ENCODE assay signal across 1 cellular context in the genomic region with DNA sequence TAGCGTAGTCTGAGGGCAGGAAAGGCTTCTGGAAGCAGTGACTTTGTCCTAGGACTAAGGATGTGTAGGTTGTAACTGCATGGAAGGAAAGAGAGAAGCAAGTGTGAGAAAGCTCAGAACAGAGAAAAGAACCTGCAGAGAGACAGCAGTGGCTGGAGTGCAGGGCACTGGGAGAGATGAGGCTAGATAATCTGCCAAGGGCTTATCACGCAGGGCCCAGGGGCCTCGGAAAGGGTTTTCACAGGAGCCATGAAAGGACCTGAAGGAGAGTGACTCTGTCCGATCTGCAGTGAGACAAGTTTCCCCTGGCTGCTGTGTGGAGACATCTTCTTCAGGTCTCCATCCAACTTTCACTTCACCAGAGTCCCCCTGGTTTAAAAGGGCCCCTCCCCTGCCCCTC.
TF ChIP-seq lines count a peak whose summit lies in the region.

No MANE protein-coding gene starts in this region.

TF ChIP-seq in H1, 55 proteins besides CTCF, POLR2A, EP300 and RAD21:
- TF ChIP-seq CHD2 (IDR thresholded peaks at IDR 0.05; ENCODE audit: low read length) = no peak
- TF ChIP-seq, protein P1, sequence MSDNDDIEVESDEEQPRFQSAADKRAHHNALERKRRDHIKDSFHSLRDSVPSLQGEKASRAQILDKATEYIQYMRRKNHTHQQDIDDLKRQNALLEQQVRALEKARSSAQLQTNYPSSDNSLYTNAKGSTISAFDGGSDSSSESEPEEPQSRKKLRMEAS (IDR thresholded peaks at IDR 0.05) = no peak
- TF ChIP-seq ATF2 (IDR thresholded peaks at IDR 0.05; ENCODE audit: low read length) = no peak
- no peak for TF ChIP-seq KDM4A (IDR thresholded peaks at IDR 0.05; ENCODE audit: low read depth, low read length, severe bottlenecking)
- TF ChIP-seq GABPA (IDR thresholded peaks at IDR 0.05; ENCODE audit: borderline replicate concordance, insufficient read depth, low read length) = no peak
- TF ChIP-seq TCF12 (IDR thresholded peaks at IDR 0.05; ENCODE audit: low read depth, low read length) = no peak
- TF ChIP-seq CREB1 (IDR thresholded peaks at IDR 0.05) = no peak
- TF ChIP-seq ATF3 (IDR thresholded peaks at IDR 0.05; ENCODE audit: insufficient read depth, low read depth, low read length) = no peak
- no peak for TF ChIP-seq EGR1 (IDR thresholded peaks at IDR 0.05; ENCODE audit: borderline replicate concordance, low read depth, low read length)
- no peak for TF ChIP-seq CTBP2 (IDR thresholded peaks at IDR 0.05; ENCODE audit: borderline replicate concordance, insufficient read depth, insufficient read length, low read length)
- TF ChIP-seq POLR2AphosphoS5 (IDR thresholded peaks at IDR 0.05; ENCODE audit: low read depth, low read length) = no peak
- TF ChIP-seq CEBPB (IDR thresholded peaks at IDR 0.05; ENCODE audit: low read depth, low read length) = no peak
- no peak for TF ChIP-seq SIX5 (IDR thresholded peaks at IDR 0.05; ENCODE audit: low read depth, low read length)
- no peak for TF ChIP-seq HDAC6 (IDR thresholded peaks at IDR 0.05; ENCODE audit: low read depth, low read length)
